In genomic region chr6:87589693-87590416, GRCh38 we compare ENCODE assay signal across 1 cellular context.
TF ChIP-seq lines count a peak whose summit lies in the region.

ORC3 (plus strand) TSS chr6:87590135; CDS start chr6:87590169, 34 bp downstream.
RARS2 (minus strand) TSS chr6:87589987; CDS start chr6:87589957, 30 bp downstream.

TF ChIP-seq in A549, 52 proteins besides CTCF, POLR2A, EP300 and RAD21 (continued from another document):
- TF ChIP-seq HOXB5 (CRISPR knock-in tag; IDR thresholded peaks at IDR 0.05), result no peak
